ENCODE assay signal across 1 cellular context in genomic region chr9:112072721-112073553, GRCh38.
TF ChIP-seq lines count a peak whose summit lies in the region.

No MANE protein-coding gene starts in this region.

TF ChIP-seq in K562, 482 proteins besides CTCF, POLR2A, EP300 and RAD21 (continued from another document):
- TF ChIP-seq SMAD1 (IDR thresholded peaks at IDR 0.05; ENCODE audit: low read depth, low read length, partially characterized antibody): peak; percentile 43
- no peak for TF ChIP-seq MEF2A (IDR thresholded peaks at IDR 0.05; ENCODE audit: control insufficient read depth, low read depth, low read length)
- TF ChIP-seq E2F6 (IDR thresholded peaks at IDR 0.05; ENCODE audit: borderline replicate concordance in 1 of 2, extremely low read depth in 1 of 2, insufficient read depth in 1 of 2, insufficient read length in 1 of 2, low read depth in 1 of 2, low read length in 1 of 2, poor library complexity in 1 of 2, severe bottlenecking in 1 of 2): no peak
- TF ChIP-seq ZNF134 (CRISPR knock-in tag; conservative IDR thresholded peaks at IDR 0.05): no peak
- TF ChIP-seq MTA2 (IDR thresholded peaks at IDR 0.05; ENCODE audit: low read depth): peak; percentile 76
- peak; percentile 97 for TF ChIP-seq LEF1 (IDR thresholded peaks at IDR 0.05)
- TF ChIP-seq RCOR1 (IDR thresholded peaks at IDR 0.05; ENCODE audit: borderline replicate concordance in 1 of 2, low read depth in 2 of 2, low read length in 2 of 2): peak in 1 of 2 experiments; percentile 81; a peak in 1 of 4 replicates
- no peak for TF ChIP-seq ZNF518B (CRISPR knock-in tag; IDR thresholded peaks at IDR 0.05)
- no peak; the same call in none of the 2 replicates for TF ChIP-seq ZKSCAN8 (CRISPR knock-in tag; IDR thresholded peaks at IDR 0.05)
- TF ChIP-seq CBFA2T3 (IDR thresholded peaks at IDR 0.05): peak; percentile 86
- no peak for TF ChIP-seq ZNF609 (CRISPR knock-in tag; IDR thresholded peaks at IDR 0.05; ENCODE audit: borderline replicate concordance)
- TF ChIP-seq GATA2 (CRISPR knock-in tag; IDR thresholded peaks at IDR 0.05): no peak; the same call in 1 of the 2 replicates
- TF ChIP-seq NR3C1 (CRISPR knock-in tag; IDR thresholded peaks at IDR 0.05): no peak
- peak; percentile 85; the same call in 1 of the 2 replicates for TF ChIP-seq CTBP1 (IDR thresholded peaks at IDR 0.05; ENCODE audit: borderline replicate concordance)
- TF ChIP-seq MNT (conservative IDR thresholded peaks at IDR 0.05): peak in 1 of 2 experiments; percentile 60; a peak in 2 of 4 replicates
- no peak for TF ChIP-seq NR2C1 (IDR thresholded peaks at IDR 0.05)
- no peak for TF ChIP-seq NR2C1 (tag; IDR thresholded peaks at IDR 0.05)
- peak; percentile 82 for TF ChIP-seq ZEB2 (IDR thresholded peaks at IDR 0.05)
- no peak for TF ChIP-seq PURB (CRISPR knock-in tag; IDR thresholded peaks at IDR 0.05; ENCODE audit: low read depth)
- no peak for TF ChIP-seq BDP1 (IDR thresholded peaks at IDR 0.05; ENCODE audit: insufficient read depth, insufficient read length)
- no peak for TF ChIP-seq ARID2 (IDR thresholded peaks at IDR 0.05)
- peak; percentile 71 for TF ChIP-seq CBFA2T2 (conservative IDR thresholded peaks at IDR 0.05)
- TF ChIP-seq ZNF316 (IDR thresholded peaks at IDR 0.05): no peak
- TF ChIP-seq ZFP30 (CRISPR knock-in tag; IDR thresholded peaks at IDR 0.05; ENCODE audit: borderline replicate concordance): no peak
- no peak for TF ChIP-seq PBX2 (CRISPR knock-in tag; IDR thresholded peaks at IDR 0.05; ENCODE audit: low read depth)
- TF ChIP-seq PBX2 (tag; conservative IDR thresholded peaks at IDR 0.05; ENCODE audit: low read depth): peak; percentile 41
